1 cellular context compared by ENCODE assay signal in genomic region chr15:87874896-87875661, GRCh38.
TF ChIP-seq lines count a peak whose summit lies in the region.

No MANE protein-coding gene starts in this region.

TF ChIP-seq in H1, 55 proteins besides CTCF, POLR2A, EP300 and RAD21:
- TF ChIP-seq TEAD4 (IDR thresholded peaks at IDR 0.05; ENCODE audit: low read depth, low read length) (no peak), SP1 (IDR thresholded peaks at IDR 0.05; ENCODE audit: low read depth, low read length) (no peak), ATF3 (IDR thresholded peaks at IDR 0.05; ENCODE audit: insufficient read depth, low read depth, low read length) (no peak), HDAC2 (IDR thresholded peaks at IDR 0.05; ENCODE audit: borderline replicate concordance in 1 of 2, low read depth in 2 of 2, low read length in 2 of 2) (no peak), RNF2 (IDR thresholded peaks at IDR 0.05; ENCODE audit: borderline replicate concordance, low read depth, low read length, missing control alignments, poor library complexity, severe bottlenecking) (no peak)
